ENCODE assay signal across 8 cellular contexts in genomic region chrX:75273483-75273882, GRCh38. TPM values are rescaled to one million over a fixed set of nuclear protein-coding genes. Genes with fewer than 3 reads are reported as not detected.
DNase-seq lines count a peak whose midpoint lies in the region; ATAC-seq and TF ChIP-seq lines count a peak whose summit lies in the region.

No MANE protein-coding gene starts in this region.

- H3K9me3 ChIP-seq in WERI-Rb-1 (ENCODE audit: severe bottlenecking) = no peaks in the 10 kb centered on the region
- H3K9me3 ChIP-seq in heart left ventricle = no peaks in the 10 kb centered on the region
- H3K9me3 ChIP-seq in sigmoid colon = no peaks in the 10 kb centered on the region

- TF ChIP-seq POLR2A in heart left ventricle (IDR thresholded peaks at IDR 0.05) (no peak), sigmoid colon (IDR thresholded peaks at IDR 0.05) (no peak)

- H3K27me3 ChIP-seq in WERI-Rb-1 (ENCODE audit: insufficient read depth, low read depth, severe bottlenecking) = peaks cover 2% of the 10 kb centered on the region
- no peaks in the 10 kb centered on the region for H3K27me3 ChIP-seq in heart left ventricle
- H3K27me3 ChIP-seq in sigmoid colon = no peaks in the 10 kb centered on the region

- H3K36me3 ChIP-seq in WERI-Rb-1 (no peaks in the 10 kb centered on the region), heart left ventricle (no peaks in the 10 kb centered on the region), sigmoid colon (no peaks in the 10 kb centered on the region)

- intact Hi-C loops in heart left ventricle (cut with DNase I) (loop anchor here in 3 of 10 donors (5.0 to 10.0 kb wide), 2 partner anchors 116 to 119 kb away; partner anchors contain the start of gene ABCB7 (in 3 of the 3)), sigmoid colon (cut with DNase I) (loop anchor here (5.0 to 10.0 kb wide), 3 partner anchors 116 to 661 kb away; partner anchors contain the start of genes ABCB7 and RLIM)

- TF ChIP-seq EP300 in sigmoid colon (IDR thresholded peaks at IDR 0.05) = no peak

- H3K27ac ChIP-seq in WERI-Rb-1 (no peak overlapping the region), heart left ventricle (peak overlapping the region; percentile 80 to 96 (median 92)), sigmoid colon (peak overlapping the region; percentile 88 to 94 (median 90))

- TF ChIP-seq CTCF in WERI-Rb-1 (IDR thresholded peaks at IDR 0.05; ENCODE audit: low read depth, low read length) (no peak), heart left ventricle (IDR thresholded peaks at IDR 0.05) (no peak), sigmoid colon (IDR thresholded peaks at IDR 0.05) (no peak)

- peaks cover 0 to 35% (median 17%) of the 10 kb centered on the region in 12 donors for H3K4me1 ChIP-seq in heart left ventricle
- H3K4me1 ChIP-seq in sigmoid colon = peaks cover 0 to 29% (median 14%) of the 10 kb centered on the region in 4 donors

- WGBS in heart left ventricle, 4 donors = 7 to 47% (median 28%) methylated on average over 7 of the region's 7 CpGs
- WGBS in sigmoid colon, 2 donors = 3 to 19% methylated on average over 7 of the region's 7 CpGs

- DNase-seq in NOMO-1 treated with DMSO at 0.1 percent for 48 hours (lab: John Stamatoyannopoulos, UW; ENCODE audit: unreplicated experiment) (peak; percentile 29), NOMO-1 treated with dmso at 0.1 percent for 144 hours (lab: John Stamatoyannopoulos, UW; ENCODE audit: unreplicated experiment) (no peak), WERI-Rb-1 (no peak), heart left ventricle (peak in 1 of 5 donors; percentile 5), sigmoid colon (no peak), NCI-H226 (no peak), NCI-H1417 (lab: John Stamatoyannopoulos, UW) (no peak)

- H3K4me3 ChIP-seq in WERI-Rb-1 (ENCODE audit: low read depth, low read length) = peak overlapping the region; percentile 48
- peak overlapping the region; percentile 42 to 89 (median 74) for H3K4me3 ChIP-seq in heart left ventricle
- H3K4me3 ChIP-seq in sigmoid colon = peak overlapping the region; percentile 41 to 69 (median 64)

- ATAC-seq in HG03045 (IDR thresholded peaks at IDR 0.05; ENCODE audit: unreplicated experiment) (peak; percentile 15), heart left ventricle (peak in 2 of 4 donors; percentile 23 to 26)

RNA-seq across cellular contexts. Expression of gene UPRT, which starts 0.4 kb away (rescaled TPM):
- total RNA-seq in heart left ventricle (10 to 100 TPM; 11.3 to 19.2 (median 12.9) TPM), sigmoid colon (10 to 100 TPM; 12.1 to 22.2 (median 16.9) TPM)
- polyA plus RNA-seq in heart left ventricle (10 to 100 TPM in 1 of 2 donors, 1 to 10 TPM in 1; 9.8 to 11.7 TPM), sigmoid colon (10 to 100 TPM in 1 of 3 donors, 1 to 10 TPM in 2; 8.4 to 20.3 (median 9.8) TPM)
